Comparison of ENCODE assay signal across 8 cellular contexts in genomic region chr11:114026355-114026754, GRCh38. TPM values are rescaled to one million over a fixed set of nuclear protein-coding genes. Genes with fewer than 3 reads are reported as not detected.
A peak's percentile ranks its signal among the peaks of the same experiment; 100 is the strongest.
DNase-seq lines count a peak whose midpoint lies in the region; ATAC-seq and TF ChIP-seq lines count a peak whose summit lies in the region.

No MANE protein-coding gene starts in this region.

- intact Hi-C loops in upper lobe of right lung (cut with DNase I), result no loop called here

- H3K4me3 ChIP-seq in fibroblast of the aortic adventitia (ENCODE audit: low read depth, low read length), result no peak overlapping the region
- H3K4me3 ChIP-seq in upper lobe of right lung, result no peak overlapping the region

- DNase-seq in stimulated activated naive CD4-positive, alpha-beta T cell (lab: John Stamatoyannopoulos, UW), result peak in 4 of 6 experiments; percentile 8 to 28 (median 14)
- DNase-seq in stimulated activated naive CD4-positive, alpha-beta T cell treated with Interleukin-2 at 50 U/mL for 16 hours (lab: John Stamatoyannopoulos, UW), result no peak
- peak; percentile 46 for DNase-seq in SK-MEL-5 (ENCODE audit: low read depth, low spot score)
- DNase-seq in fibroblast of the aortic adventitia (ENCODE audit: low read depth), result peak; percentile 7
- DNase-seq in upper lobe of right lung, result no peak
- DNase-seq in foreskin melanocyte, result no peak
- no peak for DNase-seq in hippocampal formation (lab: John Stamatoyannopoulos, UW)

- in situ Hi-C loops in SK-MEL-5 (cut with HindIII; ENCODE audit: low pct_unique_long_range_greater_than_20kb, low sequenced_read_pairs), result no loop called here

- no peaks in the 10 kb centered on the region for H3K9me3 ChIP-seq in upper lobe of right lung

- no peak overlapping the region for H3K27ac ChIP-seq in upper lobe of right lung

- TF ChIP-seq CTCF in fibroblast of the aortic adventitia (IDR thresholded peaks at IDR 0.05; ENCODE audit: insufficient read depth, low read length) (peak; percentile 10), upper lobe of right lung (IDR thresholded peaks at IDR 0.05) (peak; percentile 7)

- peaks cover 5% of the 10 kb centered on the region for H3K27me3 ChIP-seq in upper lobe of right lung

- no peaks in the 10 kb centered on the region for H3K4me1 ChIP-seq in upper lobe of right lung

- no peaks in the 10 kb centered on the region for H3K36me3 ChIP-seq in upper lobe of right lung

- ATAC-seq in upper lobe of right lung, result peak; percentile 27
- no peak for ATAC-seq in GM21576 (IDR thresholded peaks at IDR 0.05; ENCODE audit: unreplicated experiment)

RNA-seq across cellular contexts. Expression of gene ZBTB16, which starts 33.2 kb away (rescaled TPM):
- not detected in 2 replicates for total RNA-seq in SK-MEL-5 (2014; rRNA removed; shearing (Covaris generic))
- polyA plus RNA-seq in SK-MEL-5 (2015; cell fraction: cytosol; rRNA removed), result not detected in 2 replicates
- polyA plus RNA-seq in SK-MEL-5 (2015; cell fraction: nucleus; rRNA removed), result not detected in 2 replicates
- total RNA-seq in fibroblast of the aortic adventitia (ENCODE audit: low replicate concordance) (0.27 and 0.41 TPM in 2 replicates), upper lobe of right lung (221 TPM)

RNA-seq across cellular contexts. Expression of gene HTR3A, which starts 51.4 kb away (rescaled TPM):
- total RNA-seq in SK-MEL-5 (2014; rRNA removed; shearing (Covaris generic)), result not detected in 2 replicates
- polyA plus RNA-seq in SK-MEL-5 (2015; cell fraction: cytosol; rRNA removed), result not detected in 2 replicates
- polyA plus RNA-seq in SK-MEL-5 (2015; cell fraction: nucleus; rRNA removed), result not detected in 2 replicates
- total RNA-seq in fibroblast of the aortic adventitia (ENCODE audit: low replicate concordance) (not detected in 2 replicates), upper lobe of right lung (not detected)

Comparison
In these comparisons a context has a peak if more than half of its experiments do, and no peak if none do; other contexts are left out.
1. DNase-seq: peak in stimulated activated naive CD4-positive, alpha-beta T cell (4 of 6), SK-MEL-5 (single experiment) and fibroblast of the aortic adventitia (single experiment); none in stimulated activated naive CD4-positive, alpha-beta T cell treated with Interleukin-2 at 50 U/mL for 16 hours (single experiment), upper lobe of right lung (single experiment), foreskin melanocyte (single experiment) and hippocampal formation (0 of 2).
2. RNA of gene ZBTB16, which starts 33.2 kb away (total RNA-seq): 221 TPM in upper lobe of right lung (single experiment); 0.27 to 0.41 TPM in fibroblast of the aortic adventitia and not detected in SK-MEL-5; every median in the first group is over 100 times any median in the second.